19 cellular contexts compared by ENCODE assay signal in the genomic region with DNA sequence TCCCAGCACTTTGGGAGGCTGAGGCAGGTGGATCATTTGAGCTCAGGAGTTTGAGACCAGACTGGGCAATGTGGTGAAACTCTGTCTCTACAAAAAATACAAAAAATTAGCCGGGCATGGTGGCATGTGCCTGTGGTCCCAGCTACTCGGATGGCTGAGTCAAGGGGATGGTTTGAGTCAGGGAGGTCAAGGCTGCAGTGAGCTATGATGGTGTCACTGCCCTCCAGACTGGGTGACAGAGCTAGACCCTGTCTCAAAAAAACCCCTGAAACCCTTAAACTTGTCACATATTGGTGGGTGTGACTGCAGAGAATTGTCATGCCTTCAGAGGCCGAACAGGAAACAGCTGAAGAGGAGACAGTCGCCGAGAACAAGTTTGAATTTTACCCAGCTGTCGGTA. TPM values are rescaled to one million over a fixed set of nuclear protein-coding genes. Genes with fewer than 3 reads are reported as not detected.
DNase-seq lines count a peak whose midpoint lies in the region; ATAC-seq and TF ChIP-seq lines count a peak whose summit lies in the region.
"Had no signal": no experiment of that assay in that cellular context is flagged by ENCODE, and none has a peak within 500 bp of the region (broad histone marks: within the 10 kb centered on the region; RNA-seq: fewer than 3 reads in every experiment).

No MANE protein-coding gene starts in this region.

- peak overlapping the region; percentile 17 for H3K27ac ChIP-seq in osteoblast (ENCODE audit: low read depth, low read length)
- H3K27ac ChIP-seq: KMS-11, RWPE1 had no signal

- no peak overlapping the region for H3K4me3 ChIP-seq in osteoblast (ENCODE audit: insufficient read depth, low read length)

- intact Hi-C loops in activated CD4-positive, alpha-beta T cell treated with anti-CD3 and anti-CD28 coated beads for 36 hours (cut with DNase I, micrococcal nuclease), result no loop called here

- peak; percentile 98 for ATAC-seq in activated CD4-positive, alpha-beta T cell treated with anti-CD3 and anti-CD28 coated beads for 36 hours
- peak; percentile 86 for ATAC-seq in stimulated activated naive CD8-positive, alpha-beta T cell treated with anti-CD3 and anti-CD28 coated beads, Interleukin-15, Interleukin-2, amounts not matched to agents 100 U/mL and 50 U/mL, for 24 hours
- ATAC-seq: CD8-positive, alpha-beta T cell; HepG2 had no signal

- peaks cover 26% of the 10 kb centered on the region for H3K4me1 ChIP-seq in osteoblast (ENCODE audit: insufficient read depth, low read length)

- H3K27me3 ChIP-seq in osteoblast (ENCODE audit: insufficient read depth, low read length), result no peaks in the 10 kb centered on the region

- H3K79me2 ChIP-seq in osteoblast (ENCODE audit: insufficient read depth, low read length), result peaks cover 69% of the 10 kb centered on the region

- no peak overlapping the region for H3K4me2 ChIP-seq in osteoblast (ENCODE audit: insufficient read depth, low read length)
- H3K4me2 ChIP-seq: KMS-11 had no signal

- CTCF ChIA-PET in activated CD4-positive, alpha-beta T cell treated with anti-CD3 and anti-CD28 coated beads for 36 hours (lab: Charles Lee), result interaction anchor here (0.6 to 2.3 kb wide), 4 partner anchors 10 to 187 kb away, joined by 3 to 8 read pairs (median 5); no protein-coding TSS in a partner anchor

- no peaks in the 10 kb centered on the region for H3K27me3 Mint-ChIP-seq in activated CD4-positive, alpha-beta T cell treated with anti-CD3 and anti-CD28 coated beads for 36 hours

- H3K4me1 Mint-ChIP-seq in activated CD4-positive, alpha-beta T cell treated with anti-CD3 and anti-CD28 coated beads for 36 hours, result peaks cover 16% of the 10 kb centered on the region

- peak; percentile 53 for DNase-seq in activated CD4-positive, alpha-beta T cell treated with anti-CD3 and anti-CD28 coated beads for 36 hours
- no peak for DNase-seq in activated CD4-positive, alpha-beta T cell treated with anti-CD3 and anti-CD28 coated beads for 1 hour
- peak in 2 of 3 donors; percentile 6 to 10 for DNase-seq in stimulated activated CD4-positive, alpha-beta T cell treated with anti-CD3 and anti-CD28 coated beads, Interleukin-12 subunit alpha, Interleukin-12 subunit beta, amount 100 ng/mL, for 48 hours (ENCODE audit: low read depth in 2 of 3, low spot score in 1 of 3)
- DNase-seq in stimulated activated CD4-positive, alpha-beta T cell treated with anti-CD3 and anti-CD28 coated beads, Interleukin-4, amount 100 ng/mL, for 4 hours, result no peak
- no peak for DNase-seq in osteoblast (ENCODE audit: insufficient read length, low spot score, missing footprints)
- peak; percentile 14 for DNase-seq in stimulated activated naive CD8-positive, alpha-beta T cell treated with anti-CD3 and anti-CD28 coated beads, Interleukin-15, Interleukin-2, amounts not matched to agents 100 U/mL and 50 U/mL, for 24 hours
- no peak for DNase-seq in activated CD8-positive, alpha-beta memory T cell treated with anti-CD3 and anti-CD28 coated beads, Interleukin-2, amount 50 U/mL, for 48 hours
- no peak for DNase-seq in NCI-H226
- DNase-seq: 8988T; CD8-positive, alpha-beta T cell; HFFc6; NCI-H1048; NCI-H146; NCI-H2081; NCI-H510A; NCI-H774 had no signal

- H3K36me3 ChIP-seq in osteoblast (ENCODE audit: insufficient read depth, low read length), result peaks cover 7% of the 10 kb centered on the region

- peaks cover 16% of the 10 kb centered on the region for H3K36me3 Mint-ChIP-seq in activated CD4-positive, alpha-beta T cell treated with anti-CD3 and anti-CD28 coated beads for 36 hours (ENCODE audit: low read depth)

- peaks cover 34% of the 10 kb centered on the region for H4K20me1 ChIP-seq in osteoblast (ENCODE audit: insufficient read depth, low read length)

- H3K9me3 ChIP-seq in osteoblast (ENCODE audit: low read depth, low read length), result no peaks in the 10 kb centered on the region

- no peak for TF ChIP-seq CTCF in osteoblast (IDR thresholded peaks at IDR 0.05; ENCODE audit: extremely low read depth, low read depth, low read length)

- no peak overlapping the region for H2AFZ ChIP-seq in osteoblast (ENCODE audit: low read length)

- no peak overlapping the region for H3K27ac Mint-ChIP-seq in activated CD4-positive, alpha-beta T cell treated with anti-CD3 and anti-CD28 coated beads for 36 hours
- H3K27ac Mint-ChIP-seq: CD8-positive, alpha-beta T cell had no signal

- POLR2A ChIA-PET in activated CD4-positive, alpha-beta T cell treated with anti-CD3 and anti-CD28 coated beads for 36 hours (lab: Charles Lee), result interaction anchor here (0.7 kb wide), 1 partner anchor 18 kb away, joined by 3 read pairs; no protein-coding TSS in a partner anchor

- no peak overlapping the region for H3K4me3 Mint-ChIP-seq in activated CD4-positive, alpha-beta T cell treated with anti-CD3 and anti-CD28 coated beads for 36 hours
- H3K4me3 Mint-ChIP-seq: CD8-positive, alpha-beta T cell; HFFc6 had no signal

- no peaks in the 10 kb centered on the region for H3K9me3 Mint-ChIP-seq in activated CD4-positive, alpha-beta T cell treated with anti-CD3 and anti-CD28 coated beads for 36 hours (ENCODE audit: low read depth)
- H3K9me3 Mint-ChIP-seq: CD8-positive, alpha-beta T cell; HFFc6 had no signal

RNA-seq across cellular contexts. Expression of a gene that starts 13.4 kb away (rescaled TPM):
- total RNA-seq in activated CD4-positive, alpha-beta T cell treated with anti-CD3 and anti-CD28 coated beads for 36 hours, result 10 to 100 TPM; 48.6 to 58.1 TPM
- 26.5 and 27.9 TPM in 2 replicates for total RNA-seq in osteoblast

Comparison
In these comparisons a context has a peak if more than half of its experiments do, and no peak if none do; other contexts are left out.
1. DNase-seq: peak in activated CD4-positive, alpha-beta T cell treated with anti-CD3 and anti-CD28 coated beads for 36 hours (single experiment), stimulated activated CD4-positive, alpha-beta T cell treated with anti-CD3 and anti-CD28 coated beads, Interleukin-12 subunit alpha, Interleukin-12 subunit beta, amount 100 ng/mL, for 48 hours (2 of 3) and stimulated activated naive CD8-positive, alpha-beta T cell treated with anti-CD3 and anti-CD28 coated beads, Interleukin-15, Interleukin-2, amounts not matched to agents 100 U/mL and 50 U/mL, for 24 hours (single experiment); none in activated CD4-positive, alpha-beta T cell treated with anti-CD3 and anti-CD28 coated beads for 1 hour (single experiment), stimulated activated CD4-positive, alpha-beta T cell treated with anti-CD3 and anti-CD28 coated beads, Interleukin-4, amount 100 ng/mL, for 4 hours (0 of 2), osteoblast (single experiment), activated CD8-positive, alpha-beta memory T cell treated with anti-CD3 and anti-CD28 coated beads, Interleukin-2, amount 50 U/mL, for 48 hours (single experiment) and NCI-H226 (single experiment).